In the genomic region with DNA sequence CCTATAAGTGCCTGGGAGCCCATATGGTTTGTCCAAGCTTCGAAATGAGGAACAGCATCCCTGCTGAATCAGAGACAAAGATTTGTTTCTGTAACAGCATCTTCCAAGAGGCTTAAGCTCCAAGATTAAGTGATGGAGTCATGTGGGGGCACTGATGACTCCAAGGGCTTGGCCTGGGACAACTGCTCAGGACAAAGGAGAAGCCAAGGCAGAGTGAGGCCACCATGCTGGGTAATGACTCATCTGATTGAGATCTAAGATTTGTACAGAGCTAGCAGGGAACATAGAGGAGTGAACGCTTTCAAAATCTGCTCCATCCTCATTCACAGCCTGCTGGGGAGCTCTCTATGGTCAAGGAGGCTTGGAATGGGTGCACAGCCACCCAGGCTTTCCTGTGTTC, we compare ENCODE assay signal across 17 cellular contexts. TPM values are rescaled to one million over a fixed set of nuclear protein-coding genes. Genes with fewer than 3 reads are reported as not detected.
DNase-seq lines count a peak whose midpoint lies in the region; TF ChIP-seq lines count a peak whose summit lies in the region.
"Had no signal": no experiment of that assay in that cellular context is flagged by ENCODE, and none has a peak within 500 bp of the region (broad histone marks: within the 10 kb centered on the region; RNA-seq: fewer than 3 reads in every experiment).

No MANE protein-coding gene starts in this region.

- CTCF ChIA-PET in activated CD4-positive, alpha-beta memory T cell treated with anti-CD3 and anti-CD28 coated beads, Interleukin-2, amount 10 ng/mL, durations not matched to agents 7 days and 5 days (lab: Charles Lee) = interaction anchor here (0.9 to 3.3 kb wide), 4 partner anchors 13 to 352 kb away, joined by 3 to 15 read pairs (median 4); no protein-coding TSS in a partner anchor

- H3K27me3 Mint-ChIP-seq in activated CD4-positive, alpha-beta memory T cell treated with anti-CD3 and anti-CD28 coated beads, Interleukin-2, amount 10 ng/mL, durations not matched to agents 7 days and 5 days = peaks cover 19% of the 10 kb centered on the region

- TF ChIP-seq CTCF in coronary artery (IDR thresholded peaks at IDR 0.05) = no peak
- no peak for TF ChIP-seq CTCF in foreskin fibroblast (IDR thresholded peaks at IDR 0.05; ENCODE audit: low read depth, low read length)

- no peaks in the 10 kb centered on the region for H3K9me3 Mint-ChIP-seq in activated CD4-positive, alpha-beta memory T cell treated with anti-CD3 and anti-CD28 coated beads, Interleukin-2, amount 10 ng/mL, durations not matched to agents 7 days and 5 days

- no peak overlapping the region for H3K27ac ChIP-seq in coronary artery
- H3K27ac ChIP-seq: BLaER1 had no signal

- DNase-seq in activated effector memory CD4-positive, alpha-beta T cell treated with anti-CD3 and anti-CD28 coated beads, Interleukin-2, amount 50 U/mL, for 16 hours = peak; percentile 16
- DNase-seq in activated effector memory CD4-positive, alpha-beta T cell treated with Interleukin-2 at 50 U/mL for 16 hours = no peak
- peak; percentile 35 for DNase-seq in coronary artery (ENCODE audit: low spot score)
- peak; percentile 20 for DNase-seq in pons (ENCODE audit: low spot score)
- peak; percentile 14 for DNase-seq in ureter (ENCODE audit: low spot score)
- no peak for DNase-seq in SIG-M5 treated with dmso at 0.1 percent for 504 hours (lab: John Stamatoyannopoulos, UW; ENCODE audit: unreplicated experiment)
- DNase-seq in foreskin fibroblast = no peak
- no peak for DNase-seq in activated CD4-positive, alpha-beta memory T cell treated with anti-CD3 and anti-CD28 coated beads, Interleukin-2, amount 10 ng/mL, durations not matched to agents 7 days and 5 days
- DNase-seq: 8988T; AML-193; CD8-positive, alpha-beta memory T cell; DND-41; GF-D8 had no signal

- H3K4me3 Mint-ChIP-seq in activated CD4-positive, alpha-beta memory T cell treated with anti-CD3 and anti-CD28 coated beads, Interleukin-2, amount 10 ng/mL, durations not matched to agents 7 days and 5 days = no peak overlapping the region
- H3K4me3 Mint-ChIP-seq: CD8-positive, alpha-beta memory T cell had no signal

- POLR2A ChIA-PET in activated CD4-positive, alpha-beta memory T cell treated with anti-CD3 and anti-CD28 coated beads, Interleukin-2, amount 10 ng/mL, durations not matched to agents 7 days and 5 days (lab: Charles Lee) = no interaction called here

- H3K4me3 ChIP-seq in coronary artery (no peak overlapping the region), foreskin fibroblast (ENCODE audit: low read depth in 1 of 2, low read length in 2 of 2) (no peak overlapping the region)
- H3K4me3 ChIP-seq: BLaER1, HAP-1 had no signal

- no peaks in the 10 kb centered on the region for H3K4me1 Mint-ChIP-seq in activated CD4-positive, alpha-beta memory T cell treated with anti-CD3 and anti-CD28 coated beads, Interleukin-2, amount 10 ng/mL, durations not matched to agents 7 days and 5 days
- H3K4me1 Mint-ChIP-seq: CD8-positive, alpha-beta memory T cell had no signal

- H3K27ac Mint-ChIP-seq in activated CD4-positive, alpha-beta memory T cell treated with anti-CD3 and anti-CD28 coated beads, Interleukin-2, amount 10 ng/mL, durations not matched to agents 7 days and 5 days = no peak overlapping the region
- H3K27ac Mint-ChIP-seq: CD8-positive, alpha-beta memory T cell had no signal

- H3K36me3 Mint-ChIP-seq in activated CD4-positive, alpha-beta memory T cell treated with anti-CD3 and anti-CD28 coated beads, Interleukin-2, amount 10 ng/mL, durations not matched to agents 7 days and 5 days (ENCODE audit: low read depth) = no peaks in the 10 kb centered on the region
- H3K36me3 Mint-ChIP-seq: CD8-positive, alpha-beta memory T cell had no signal

RNA-seq across cellular contexts. Expression of a gene that starts 49.3 kb away (rescaled TPM):
- not detected for total RNA-seq in ureter
- total RNA-seq in activated CD4-positive, alpha-beta memory T cell treated with anti-CD3 and anti-CD28 coated beads, Interleukin-2, amount 10 ng/mL, durations not matched to agents 7 days and 5 days = not detected
- total RNA-seq: Caco-2; CD8-positive, alpha-beta memory T cell; H1 had no signal

Comparison
In these comparisons a context has a peak if more than half of its experiments do, and no peak if none do; other contexts are left out.
1. DNase-seq: peak in activated effector memory CD4-positive, alpha-beta T cell treated with anti-CD3 and anti-CD28 coated beads, Interleukin-2, amount 50 U/mL, for 16 hours (single experiment), coronary artery (single experiment), pons (single experiment) and ureter (single experiment); none in activated effector memory CD4-positive, alpha-beta T cell treated with Interleukin-2 at 50 U/mL for 16 hours (single experiment), SIG-M5 treated with dmso at 0.1 percent for 504 hours (single experiment), foreskin fibroblast (0 of 2) and activated CD4-positive, alpha-beta memory T cell treated with anti-CD3 and anti-CD28 coated beads, Interleukin-2, amount 10 ng/mL, durations not matched to agents 7 days and 5 days (single experiment).